8 cellular contexts compared by ENCODE assay signal in the genomic region with DNA sequence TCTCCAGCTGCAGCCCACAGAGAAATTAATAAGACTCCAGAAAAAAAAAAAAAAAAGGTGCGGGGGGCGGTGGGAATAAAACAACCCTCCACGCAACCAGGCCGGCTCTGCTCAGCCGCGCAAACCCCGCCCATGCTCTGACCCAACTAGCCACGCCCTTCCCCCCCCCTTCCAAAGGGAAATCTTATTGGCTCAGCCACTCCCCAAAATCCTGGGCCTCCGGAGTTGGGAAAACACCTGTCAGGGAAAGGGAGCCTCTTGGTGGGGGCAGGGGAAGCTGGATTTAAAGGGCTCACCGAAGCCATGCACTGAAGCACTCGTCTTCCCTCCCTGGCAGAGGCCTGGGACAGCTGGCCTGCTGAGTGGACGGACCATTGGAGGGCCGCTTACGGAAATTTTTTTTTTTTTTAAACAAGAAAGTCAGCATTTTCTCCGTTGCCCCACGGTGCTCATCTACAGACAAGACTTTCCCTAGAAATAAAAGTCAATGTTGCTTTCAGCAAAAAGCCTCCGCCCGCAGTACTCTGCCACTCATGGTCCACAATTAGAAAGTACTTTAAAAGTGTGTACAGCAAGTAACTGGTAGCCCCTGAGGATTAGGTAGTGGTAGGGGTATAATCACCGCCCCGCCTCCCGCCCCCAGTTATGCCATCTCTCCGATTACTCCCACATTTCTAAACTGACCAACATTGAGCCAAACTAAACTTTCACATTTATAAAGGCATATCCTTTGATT. TPM values are rescaled to one million over a fixed set of nuclear protein-coding genes. Genes with fewer than 3 reads are reported as not detected.
DNase-seq lines count a peak whose midpoint lies in the region; ATAC-seq and TF ChIP-seq lines count a peak whose summit lies in the region.

No MANE protein-coding gene starts in this region.

- no peaks in the 10 kb centered on the region for H3K27me3 ChIP-seq in right cardiac atrium (ENCODE audit: control insufficient read depth, insufficient read depth)

- H3K27me3 Mint-ChIP-seq in activated T-helper 2 cell treated with anti-CD3 and anti-CD28 coated beads, Interferon-gamma antibody, Interleukin-2, Interleukin-4, amounts not matched to agents 10 μg/mL and 5 μg/mL and 100 μg/mL, durations not matched to agents 14 hours and 24 hours and 36 hours (ENCODE audit: low read depth) = peaks cover 69% of the 10 kb centered on the region
- peaks cover 13% of the 10 kb centered on the region for H3K27me3 Mint-ChIP-seq in progenitor cell of endocrine pancreas

- H3K4me3 Mint-ChIP-seq in activated T-helper 2 cell treated with anti-CD3 and anti-CD28 coated beads, Interferon-gamma antibody, Interleukin-2, Interleukin-4, amounts not matched to agents 10 μg/mL and 5 μg/mL and 100 μg/mL, durations not matched to agents 14 hours and 24 hours and 36 hours (ENCODE audit: low read depth) = peak overlapping the region; percentile 37
- peak overlapping the region; percentile 94 for H3K4me3 Mint-ChIP-seq in progenitor cell of endocrine pancreas (ENCODE audit: low read depth)

- no peaks in the 10 kb centered on the region for H3K4me1 ChIP-seq in right cardiac atrium (ENCODE audit: control insufficient read depth, insufficient read depth, low read length)

- ATAC-seq in right cardiac atrium (peak; percentile 80 to 83), GM18870 (IDR thresholded peaks at IDR 0.05; ENCODE audit: unreplicated experiment) (no peak)

- no peak for TF ChIP-seq CTCF in progenitor cell of endocrine pancreas (IDR thresholded peaks at IDR 0.05; ENCODE audit: unreplicated experiment)

- no peak overlapping the region for H3K27ac Mint-ChIP-seq in activated T-helper 2 cell treated with anti-CD3 and anti-CD28 coated beads, Interferon-gamma antibody, Interleukin-2, Interleukin-4, amounts not matched to agents 10 μg/mL and 5 μg/mL and 100 μg/mL, durations not matched to agents 14 hours and 24 hours and 36 hours
- peak overlapping the region; percentile 84 for H3K27ac Mint-ChIP-seq in progenitor cell of endocrine pancreas

- H3K9me3 ChIP-seq in right cardiac atrium (ENCODE audit: control insufficient read depth, low read length) = no peaks in the 10 kb centered on the region

- DNase-seq in A172 (ENCODE audit: low spot score) (peak; percentile 38), HCEC 1CT (peak; percentile 19), right cardiac atrium (peak; percentile 61 to 84 (median 75)), progenitor cell of endocrine pancreas (ENCODE audit: low spot score, unreplicated experiment) (peak; percentile 10), NCI-H510A treated with DMSO at 0.1 percent for 48 hours (lab: John Stamatoyannopoulos, UW) (no peak), epidermal melanocyte (ENCODE audit: insufficient read length, low spot score) (no peak)
- no peak for DNase-seq in activated T-helper 2 cell treated with anti-CD3 and anti-CD28 coated beads, Interferon-gamma antibody, Interleukin-2, Interleukin-4, amounts not matched to agents 10 μg/mL and 5 μg/mL and 100 μg/mL, durations not matched to agents 14 hours and 24 hours and 36 hours (ENCODE audit: low spot score)

- H3K27ac ChIP-seq in right cardiac atrium (ENCODE audit: low read length) = peak overlapping the region; percentile 62

- no peaks in the 10 kb centered on the region for H3K36me3 Mint-ChIP-seq in activated T-helper 2 cell treated with anti-CD3 and anti-CD28 coated beads, Interferon-gamma antibody, Interleukin-2, Interleukin-4, amounts not matched to agents 10 μg/mL and 5 μg/mL and 100 μg/mL, durations not matched to agents 14 hours and 24 hours and 36 hours (ENCODE audit: low read depth)
- no peaks in the 10 kb centered on the region for H3K36me3 Mint-ChIP-seq in progenitor cell of endocrine pancreas (ENCODE audit: insufficient read depth)

- no peaks in the 10 kb centered on the region for H3K9me3 Mint-ChIP-seq in activated T-helper 2 cell treated with anti-CD3 and anti-CD28 coated beads, Interferon-gamma antibody, Interleukin-2, Interleukin-4, amounts not matched to agents 10 μg/mL and 5 μg/mL and 100 μg/mL, durations not matched to agents 14 hours and 24 hours and 36 hours
- H3K9me3 Mint-ChIP-seq in progenitor cell of endocrine pancreas (ENCODE audit: low read depth) = no peaks in the 10 kb centered on the region

- H3K4me3 ChIP-seq in right cardiac atrium (ENCODE audit: low read length) = peak overlapping the region; percentile 96

- 23% methylated on average over 22 of the region's 22 CpGs for WGBS in right cardiac atrium

- peaks cover 12% of the 10 kb centered on the region for H3K4me1 Mint-ChIP-seq in activated T-helper 2 cell treated with anti-CD3 and anti-CD28 coated beads, Interferon-gamma antibody, Interleukin-2, Interleukin-4, amounts not matched to agents 10 μg/mL and 5 μg/mL and 100 μg/mL, durations not matched to agents 14 hours and 24 hours and 36 hours (ENCODE audit: low read depth)
- H3K4me1 Mint-ChIP-seq in progenitor cell of endocrine pancreas (ENCODE audit: low read depth) = peaks cover 14% of the 10 kb centered on the region

- intact Hi-C loops in activated T-helper 2 cell treated with anti-CD3 and anti-CD28 coated beads, Interferon-gamma antibody, Interleukin-2, Interleukin-4, amounts not matched to agents 10 μg/mL and 5 μg/mL and 100 μg/mL, durations not matched to agents 14 hours and 24 hours and 36 hours (cut with micrococcal nuclease) = no loop called here
- intact Hi-C loops in right cardiac atrium (cut with DNase I) = loop anchor here in 1 of 4 donors (10.0 kb wide), 1 partner anchor 385 kb away; no protein-coding TSS in a partner anchor

RNA-seq across cellular contexts. Expression of gene ERBB4, which starts 0.7 kb away (rescaled TPM):
- 0.09 and 0.79 TPM in 2 replicates for total RNA-seq in A172 (2014; rRNA removed; shearing (Covaris generic))
- total RNA-seq in activated T-helper 2 cell treated with anti-CD3 and anti-CD28 coated beads, Interferon-gamma antibody, Interleukin-2, Interleukin-4, amounts not matched to agents 10 μg/mL and 5 μg/mL and 100 μg/mL, durations not matched to agents 14 hours and 24 hours and 36 hours = not detected in 2 replicates
- 10 to 100 TPM; 29.2 to 38.8 (median 34.4) TPM for total RNA-seq in right cardiac atrium
- polyA plus RNA-seq in right cardiac atrium = 4.3 TPM
- 43.8 and 51.7 TPM in 2 replicates for total RNA-seq in progenitor cell of endocrine pancreas

Comparison
In these comparisons a context has a peak if more than half of its experiments do, and no peak if none do; other contexts are left out.
1. DNase-seq: peak in A172 (single experiment), HCEC 1CT (single experiment), right cardiac atrium (3 of 3) and progenitor cell of endocrine pancreas (single experiment); none in activated T-helper 2 cell treated with anti-CD3 and anti-CD28 coated beads, Interferon-gamma antibody, Interleukin-2, Interleukin-4, amounts not matched to agents 10 μg/mL and 5 μg/mL and 100 μg/mL, durations not matched to agents 14 hours and 24 hours and 36 hours (single experiment), NCI-H510A treated with DMSO at 0.1 percent for 48 hours (single experiment) and epidermal melanocyte (single experiment).
2. RNA of gene ERBB4, which starts 0.7 kb away (total RNA-seq): 43.8 to 51.7 TPM in progenitor cell of endocrine pancreas and 29.2 to 38.8 TPM in right cardiac atrium; 0.09 to 0.79 TPM in A172 and not detected in activated T-helper 2 cell treated with anti-CD3 and anti-CD28 coated beads, Interferon-gamma antibody, Interleukin-2, Interleukin-4, amounts not matched to agents 10 μg/mL and 5 μg/mL and 100 μg/mL, durations not matched to agents 14 hours and 24 hours and 36 hours; every median in the first group is over 10 times any median in the second.